Comparison of ENCODE assay signal across 23 cellular contexts in the genomic region with DNA sequence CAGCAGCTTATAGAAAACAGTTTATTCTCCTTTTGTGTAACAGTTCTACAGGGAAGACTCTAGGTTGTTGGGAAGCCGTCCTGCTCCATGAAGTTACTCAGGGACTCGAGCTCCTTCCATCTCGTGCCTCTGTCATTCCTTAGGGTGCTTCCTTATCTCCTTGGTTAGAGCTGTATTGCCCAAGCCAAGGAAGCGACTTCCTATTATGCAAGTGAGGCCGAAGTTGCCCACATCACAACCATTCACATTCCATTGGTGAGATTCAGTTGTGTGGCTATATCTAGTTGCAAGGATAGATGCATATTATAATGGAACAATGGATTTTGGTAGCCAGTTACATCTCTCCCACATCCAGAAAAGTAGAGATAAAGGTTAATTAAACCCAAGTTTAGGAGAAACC. TPM values are rescaled to one million over a fixed set of nuclear protein-coding genes. Genes with fewer than 3 reads are reported as not detected.
"Had no signal": no experiment of that assay in that cellular context is flagged by ENCODE, and none has a peak within 500 bp of the region (broad histone marks: within the 10 kb centered on the region; RNA-seq: fewer than 3 reads in every experiment).

No MANE protein-coding gene starts in this region.

- H3K4me3 ChIP-seq: adrenal gland, lung had no signal

- H3K4me1 ChIP-seq: adrenal gland had no signal

- H3K27ac ChIP-seq: adrenal gland had no signal

- H3K27me3 ChIP-seq: adrenal gland had no signal

- H3K9me3 ChIP-seq: adrenal gland had no signal

- DNase-seq: activated B cell treated with CpG ODN at 0.5 μM for 24 hours; activated CD4-positive, alpha-beta memory T cell treated with anti-CD3 and anti-CD28 coated beads for 36 hours; activated CD4-positive, alpha-beta T cell treated with anti-CD3 and anti-CD28 coated beads for 4 hours; activated gamma-delta T cell treated with Interleukin-2 at 50 U/mL for 16 hours; activated T-cell treated with anti-CD3 and anti-CD28 coated beads for 4 hours; adrenal gland; midbrain; retina; stimulated activated naive B cell treated with anti-CD40 and anti-IgM and Interleukin-4, amounts not matched to agents 10 μg/mL and 1 μg/mL and 100 μg/mL, for 72 hours had no signal

- H3K36me3 ChIP-seq: adrenal gland had no signal

RNA-seq across cellular contexts. Expression of a gene that starts 9.0 kb away (rescaled TPM):
- total RNA-seq: activated CD4-positive, alpha-beta memory T cell treated with anti-CD3 and anti-CD28 coated beads for 36 hours; bronchial epithelial cell; dermis microvascular lymphatic vessel endothelial cell; myocyte had no signal
- polyA plus RNA-seq: keratinocyte, neural cell had no signal

RNA-seq across cellular contexts. Expression of a gene that starts 33.4 kb away (rescaled TPM):
- total RNA-seq: dermis microvascular lymphatic vessel endothelial cell, fibroblast of lung, left lobe of liver, lung, posterior vena cava, urinary bladder had no signal
- polyA plus RNA-seq: neural cell had no signal

RNA-seq across cellular contexts. Expression of a gene that starts 42.7 kb away (rescaled TPM):
- total RNA-seq: activated B cell treated with CpG ODN at 0.5 μM for 24 hours; activated CD4-positive, alpha-beta memory T cell treated with anti-CD3 and anti-CD28 coated beads for 36 hours; activated naive CD4-positive, alpha-beta T cell treated with anti-CD3 and anti-CD28 coated beads, Interleukin-2, amount 50 U/mL, for 72 hours; activated T-helper 1 cell treated with anti-CD3 and anti-CD28 coated beads, Interleukin-12 subunit alpha, Interleukin-12 subunit beta, Interleukin-2, Interleukin-4 antibody, amounts not matched to agents 30 ng/mL and 10 ng/mL and 1 ng/mL, durations not matched to agents 14 hours and 24 hours and 36 hours; bronchial epithelial cell; dermis microvascular lymphatic vessel endothelial cell; fibroblast of lung; myocyte; omental fat pad; posterior vena cava; T-helper 2 cell treated with Interferon-gamma antibody and Interleukin-4, amounts not matched to agents 100 ng/mL and 5 ng/mL, for 36 hours; urinary bladder had no signal
- polyA plus RNA-seq: fibroblast of lung, keratinocyte, neural cell had no signal
